ENCODE assay signal across 28 cellular contexts in genomic region chr4:51849430-51849829, GRCh38.
"Had no signal": no experiment of that assay in that cellular context is flagged by ENCODE, and none has a peak within 500 bp of the region (broad histone marks: within the 10 kb centered on the region; RNA-seq: fewer than 3 reads in every experiment).

No MANE protein-coding gene starts in this region.

- H3K4me2 ChIP-seq: smooth muscle cell had no signal

- H3K4me3 ChIP-seq: gastrocnemius medialis, heart right ventricle, left lung, pancreas, smooth muscle cell, thoracic aorta, tibial nerve, upper lobe of right lung, uterus had no signal

- H3K27ac Mint-ChIP-seq: effector memory CD8-positive, alpha-beta T cell had no signal

- H3K36me3 ChIP-seq: gastrocnemius medialis, neutrophil, pancreas, thoracic aorta, upper lobe of right lung, uterus had no signal

- DNase-seq: cerebellar nuclear complex; cortex of kidney; effector memory CD8-positive, alpha-beta T cell; foreskin fibroblast; gastrocnemius medialis; heart right ventricle; hippocampal formation; left cardiac atrium; left lung; mesendoderm; midbrain; naive thymus-derived CD4-positive, alpha-beta T cell; pancreas; stimulated activated CD4-positive, alpha-beta T cell treated with anti-CD3 and anti-CD28 coated beads, Interleukin-12 subunit alpha, Interleukin-12 subunit beta, amount 100 ng/mL, for 4 hours; stimulated activated CD4-positive, alpha-beta T cell treated with anti-CD3 and anti-CD28 coated beads, Interleukin-1b, Interleukin-23, amount 100 ng/mL, for 48 hours; stimulated activated CD4-positive, alpha-beta T cell treated with anti-CD3 and anti-CD28 coated beads, Interleukin-4, amount 100 ng/mL, for 1 hour; stimulated activated CD8-positive, alpha-beta memory T cell treated with anti-CD3 and anti-CD28 coated beads, Interleukin-4, amount 100 ng/mL, for 48 hours; stimulated activated naive CD4-positive, alpha-beta T cell treated with Interleukin-2 at 50 U/mL for 16 hours; substantia nigra; upper lobe of right lung; uterus had no signal

- H3K9me3 ChIP-seq: gastrocnemius medialis, heart right ventricle, left lung, neutrophil, pancreas, thoracic aorta, tibial nerve, upper lobe of right lung, uterus had no signal

- H3K27me3 ChIP-seq: gastrocnemius medialis, heart right ventricle, left lung, pancreas, tibial nerve, upper lobe of right lung, uterus had no signal

- H3K27ac ChIP-seq: heart right ventricle, left lung, neutrophil, pancreas, thoracic aorta, tibial nerve, upper lobe of right lung, uterus had no signal

- ATAC-seq: effector memory CD8-positive, alpha-beta T cell; gastrocnemius medialis; heart right ventricle; left cardiac atrium; left lung; naive thymus-derived CD4-positive, alpha-beta T cell; pancreas; sciatic nerve; upper lobe of right lung had no signal

- H3K4me3 Mint-ChIP-seq: effector memory CD8-positive, alpha-beta T cell; naive thymus-derived CD4-positive, alpha-beta T cell; nephron had no signal

- H3K9me3 Mint-ChIP-seq: effector memory CD8-positive, alpha-beta T cell; naive thymus-derived CD4-positive, alpha-beta T cell; nephron had no signal

- H3K27me3 Mint-ChIP-seq: effector memory CD8-positive, alpha-beta T cell; naive thymus-derived CD4-positive, alpha-beta T cell; progenitor cell of endocrine pancreas had no signal
